20 cellular contexts compared by ENCODE assay signal in genomic region chr5:96884995-96885394, GRCh38. TPM values are rescaled to one million over a fixed set of nuclear protein-coding genes. Genes with fewer than 3 reads are reported as not detected.
DNase-seq lines count a peak whose midpoint lies in the region; ATAC-seq and TF ChIP-seq lines count a peak whose summit lies in the region.
"Had no signal": no experiment of that assay in that cellular context is flagged by ENCODE, and none has a peak within 500 bp of the region (broad histone marks: within the 10 kb centered on the region; RNA-seq: fewer than 3 reads in every experiment).

No MANE protein-coding gene starts in this region.

- CTCF ChIA-PET in A673 (lab: Charles Lee) = no interaction called here

- H4K20me1 ChIP-seq in SU-DHL-6 (ENCODE audit: low read depth, low read length) = no peaks in the 10 kb centered on the region

- H3K4me1 Mint-ChIP-seq in activated naive CD4-positive, alpha-beta T cell treated with anti-CD3 and anti-CD28 coated beads, Interleukin-2, amount 50 U/mL, for 24 hours = peaks cover 82% of the 10 kb centered on the region
- peaks cover 43 to 64% of the 10 kb centered on the region in 2 donors for H3K4me1 Mint-ChIP-seq in stimulated activated naive B cell treated with anti-CD40 and anti-IgM and Interleukin-4, amounts not matched to agents 10 μg/mL and 1 μg/mL and 100 μg/mL, for 72 hours
- H3K4me1 Mint-ChIP-seq: neural crest cell had no signal

- no peaks in the 10 kb centered on the region for H3K9me3 ChIP-seq in SU-DHL-6 (ENCODE audit: insufficient read depth, low read length)
- no peaks in the 10 kb centered on the region for H3K9me3 ChIP-seq in effector memory CD4-positive, alpha-beta T cell (ENCODE audit: control insufficient read depth, low read length)
- H3K9me3 ChIP-seq in A673 (ENCODE audit: low read depth, low read length, poor library complexity, severe bottlenecking) = no peaks in the 10 kb centered on the region
- H3K9me3 ChIP-seq: right atrium auricular region, testis had no signal

- POLR2A ChIA-PET in A673 (lab: Charles Lee; ENCODE audit: low non-redundant PET) = no interaction called here

- intact Hi-C loops in A673 (cut with micrococcal nuclease; ENCODE audit: unreplicated experiment) = no loop called here

- peak overlapping the region; percentile 90 for H3K27ac Mint-ChIP-seq in activated naive CD4-positive, alpha-beta T cell treated with anti-CD3 and anti-CD28 coated beads, Interleukin-2, amount 50 U/mL, for 24 hours
- H3K27ac Mint-ChIP-seq in stimulated activated naive B cell treated with anti-CD40 and anti-IgM and Interleukin-4, amounts not matched to agents 10 μg/mL and 1 μg/mL and 100 μg/mL, for 72 hours = peak overlapping the region; percentile 78
- H3K27ac Mint-ChIP-seq: endodermal cell had no signal

- peaks cover 54% of the 10 kb centered on the region for H3K36me3 Mint-ChIP-seq in activated naive CD4-positive, alpha-beta T cell treated with anti-CD3 and anti-CD28 coated beads, Interleukin-2, amount 50 U/mL, for 24 hours
- peaks cover 42 to 62% of the 10 kb centered on the region in 2 donors for H3K36me3 Mint-ChIP-seq in stimulated activated naive B cell treated with anti-CD40 and anti-IgM and Interleukin-4, amounts not matched to agents 10 μg/mL and 1 μg/mL and 100 μg/mL, for 72 hours

- no peak for ATAC-seq in stimulated activated naive B cell treated with anti-CD40 and anti-IgM and Interleukin-4, amounts not matched to agents 10 μg/mL and 1 μg/mL and 100 μg/mL, for 72 hours (replicated peaks)
- no peak for ATAC-seq in HG02571 (IDR thresholded peaks at IDR 0.05; ENCODE audit: unreplicated experiment)
- ATAC-seq: Right ventricle myocardium inferior had no signal

- no peak overlapping the region for H3K9ac ChIP-seq in SU-DHL-6 (ENCODE audit: low read length)

- peaks cover 8% of the 10 kb centered on the region; the same call in 1 of the 2 replicates for H3K36me3 ChIP-seq in SU-DHL-6 (ENCODE audit: low read length)
- peaks cover 42% of the 10 kb centered on the region for H3K36me3 ChIP-seq in effector memory CD4-positive, alpha-beta T cell (ENCODE audit: control insufficient read depth, insufficient read depth, low read length)
- H3K36me3 ChIP-seq in A673 (ENCODE audit: insufficient read depth, low read length, poor library complexity, severe bottlenecking) = no peaks in the 10 kb centered on the region
- H3K36me3 ChIP-seq: right atrium auricular region had no signal

- H3K4me3 ChIP-seq in SU-DHL-6 (ENCODE audit: insufficient read depth, low read length, poor library complexity, severe bottlenecking) = no peak overlapping the region
- no peak overlapping the region for H3K4me3 ChIP-seq in effector memory CD4-positive, alpha-beta T cell (ENCODE audit: insufficient read depth, low read depth, low read length, poor library complexity, severe bottlenecking)
- H3K4me3 ChIP-seq in A673 (ENCODE audit: low read depth, low read length, poor library complexity, severe bottlenecking) = no peak overlapping the region
- H3K4me3 ChIP-seq: right atrium auricular region, testis had no signal

- H3K4me3 Mint-ChIP-seq in activated naive CD4-positive, alpha-beta T cell treated with anti-CD3 and anti-CD28 coated beads, Interleukin-2, amount 50 U/mL, for 24 hours = peak overlapping the region; percentile 75
- H3K4me3 Mint-ChIP-seq in stimulated activated naive B cell treated with anti-CD40 and anti-IgM and Interleukin-4, amounts not matched to agents 10 μg/mL and 1 μg/mL and 100 μg/mL, for 72 hours = peak overlapping the region; percentile 21 to 67
- H3K4me3 Mint-ChIP-seq: endodermal cell, neural crest cell had no signal

- peak overlapping the region; percentile 65; the same call in 1 of the 2 replicates for H3K27ac ChIP-seq in SU-DHL-6 (ENCODE audit: low read depth, low read length)
- peak overlapping the region; percentile 61 for H3K27ac ChIP-seq in effector memory CD4-positive, alpha-beta T cell (ENCODE audit: insufficient read depth, low read length, poor library complexity, severe bottlenecking)
- no peak overlapping the region for H3K27ac ChIP-seq in A673 (ENCODE audit: low read depth, low read length, poor library complexity, severe bottlenecking)
- H3K27ac ChIP-seq: right atrium auricular region, testis had no signal

- no peak overlapping the region for H2AFZ ChIP-seq in SU-DHL-6 (ENCODE audit: low read depth, low read length, severe bottlenecking)

- peak overlapping the region; percentile 43 for H3K4me2 ChIP-seq in SU-DHL-6 (ENCODE audit: low read depth, low read length, poor library complexity, severe bottlenecking)

- H3K9me3 Mint-ChIP-seq in activated naive CD4-positive, alpha-beta T cell treated with anti-CD3 and anti-CD28 coated beads, Interleukin-2, amount 50 U/mL, for 24 hours = no peaks in the 10 kb centered on the region
- H3K9me3 Mint-ChIP-seq in stimulated activated naive B cell treated with anti-CD40 and anti-IgM and Interleukin-4, amounts not matched to agents 10 μg/mL and 1 μg/mL and 100 μg/mL, for 72 hours = no peaks in the 10 kb centered on the region
- H3K9me3 Mint-ChIP-seq: endodermal cell, neural crest cell had no signal

- H3K79me2 ChIP-seq in SU-DHL-6 (ENCODE audit: insufficient read depth, low read length) = no peaks in the 10 kb centered on the region

- H3K9me2 ChIP-seq in SU-DHL-6 (replicated peaks; ENCODE audit: insufficient read depth, low read length) = no peaks in the 10 kb centered on the region

- H3F3A ChIP-seq in SU-DHL-6 (ENCODE audit: insufficient read depth) = peaks cover 11% of the 10 kb centered on the region; the same call in 1 of the 2 replicates

- peaks cover 47% of the 10 kb centered on the region for H3K4me1 ChIP-seq in effector memory CD4-positive, alpha-beta T cell (ENCODE audit: control insufficient read depth, insufficient read depth, low read length, poor library complexity, severe bottlenecking)
- H3K4me1 ChIP-seq in A673 (ENCODE audit: insufficient read depth, low read length, poor library complexity, severe bottlenecking) = peaks cover 10% of the 10 kb centered on the region
- H3K4me1 ChIP-seq: testis had no signal

- DNase-seq in activated naive CD4-positive, alpha-beta T cell (lab: John Stamatoyannopoulos, UW) = no peak
- no peak for DNase-seq in effector memory CD4-positive, alpha-beta T cell
- DNase-seq in stimulated activated naive B cell treated with anti-CD40 and anti-IgM and Interleukin-4, amounts not matched to agents 10 μg/mL and 1 μg/mL and 100 μg/mL, for 72 hours = no peak
- DNase-seq in A673 (ENCODE audit: low spot score) (no peak), nucleus accumbens (lab: John Stamatoyannopoulos, UW) (no peak)
- DNase-seq: activated CD4-positive, CD25-positive, alpha-beta regulatory T cell; aorta; cerebellar nuclear complex; endodermal cell; mesendoderm; NCI-H2081; NCI-H510A; stimulated activated CD4-positive, alpha-beta T cell treated with anti-CD3 and anti-CD28 coated beads, Interleukin-1b, Interleukin-23, amount 100 ng/mL, for 48 hours; testis had no signal

- no peak for TF ChIP-seq CTCF in SU-DHL-6 (IDR thresholded peaks at IDR 0.05; ENCODE audit: insufficient read depth, low read length, poor library complexity, severe bottlenecking)
- TF ChIP-seq CTCF in A673 (conservative IDR thresholded peaks at IDR 0.05; ENCODE audit: low read depth, low read length) = no peak

- H3K27me3 ChIP-seq in SU-DHL-6 (ENCODE audit: low read length) (no peaks in the 10 kb centered on the region), A673 (replicated peaks; ENCODE audit: insufficient read depth, low read depth, low read length, poor library complexity) (no peaks in the 10 kb centered on the region)
- H3K27me3 ChIP-seq in effector memory CD4-positive, alpha-beta T cell (replicated peaks; ENCODE audit: control insufficient read depth, insufficient read depth, low read length, poor library complexity, severe bottlenecking) = no peaks in the 10 kb centered on the region
- H3K27me3 ChIP-seq: right atrium auricular region, testis had no signal

- BruUV-seq in A673 (replicated peaks; lab: Mats Ljungman, UMichigan) = no TSS peak

- no peaks in the 10 kb centered on the region for H3K27me3 Mint-ChIP-seq in activated naive CD4-positive, alpha-beta T cell treated with anti-CD3 and anti-CD28 coated beads, Interleukin-2, amount 50 U/mL, for 24 hours
- H3K27me3 Mint-ChIP-seq in stimulated activated naive B cell treated with anti-CD40 and anti-IgM and Interleukin-4, amounts not matched to agents 10 μg/mL and 1 μg/mL and 100 μg/mL, for 72 hours = no peaks in the 10 kb centered on the region

RNA-seq across cellular contexts. Expression of gene ERAP2, which starts 8.7 kb away (rescaled TPM):
- total RNA-seq in A673 (2021) = 2.0 and 2.6 TPM in 2 replicates
- total RNA-seq: endodermal cell, neural crest cell had no signal

RNA-seq across cellular contexts. Expression of gene LNPEP, which starts 50.9 kb away (rescaled TPM):
- 10.3 and 12.8 TPM in 2 replicates for total RNA-seq in A673 (2021)
